ENCODE assay signal across 1 cellular context in genomic region chr6:149701699-149702098, GRCh38.
TF ChIP-seq lines count a peak whose summit lies in the region.

No MANE protein-coding gene starts in this region.

TF ChIP-seq in K562, 482 proteins besides CTCF, POLR2A, EP300 and RAD21:
- no peak for TF ChIP-seq CCAR2 (IDR thresholded peaks at IDR 0.05; ENCODE audit: low read depth, low read length)
